ENCODE assay signal across 9 cellular contexts in genomic region chr9:36728651-36729520, GRCh38.
A peak's percentile ranks its signal among the peaks of the same experiment; 100 is the strongest.
DNase-seq lines count a peak whose midpoint lies in the region; FAIRE-seq and TF ChIP-seq lines count a peak whose summit lies in the region.
"Had no signal": no experiment of that assay in that cellular context is flagged by ENCODE, and none has a peak within 500 bp of the region (broad histone marks: within the 10 kb centered on the region; RNA-seq: fewer than 3 reads in every experiment).

No MANE protein-coding gene starts in this region.

- no peak overlapping the region for H3K27ac ChIP-seq in vagina
- H3K27ac ChIP-seq: BLaER1 had no signal

- H3K36me3 ChIP-seq in vagina, result no peaks in the 10 kb centered on the region
- H3K36me3 ChIP-seq: BLaER1 had no signal

- no peaks in the 10 kb centered on the region for H3K4me1 ChIP-seq in vagina

- no peaks in the 10 kb centered on the region for H3K36me3 Mint-ChIP-seq in progenitor cell of endocrine pancreas (ENCODE audit: insufficient read depth)

- no peaks in the 10 kb centered on the region for H3K27me3 ChIP-seq in vagina
- H3K27me3 ChIP-seq: BLaER1 had no signal

- H3K4me1 Mint-ChIP-seq in progenitor cell of endocrine pancreas (ENCODE audit: low read depth), result peaks cover 4% of the 10 kb centered on the region

- DNase-seq in NCI-H187 (lab: John Stamatoyannopoulos, UW), result peak; percentile 44 to 60
- no peak for DNase-seq in NCI-H187 treated with DMSO at 0.1 percent for 48 hours (lab: John Stamatoyannopoulos, UW)
- DNase-seq in HuH-7.5 (ENCODE audit: low spot score), result peak; percentile 82
- DNase-seq in RCC 7860 (ENCODE audit: low spot score), result peak; percentile 22
- peak; percentile 26 to 45 for DNase-seq in activated T-helper 1 cell treated with anti-CD3 and anti-CD28 coated beads, Interleukin-2, amount 50 U/mL, for 16 hours (ENCODE audit: low read depth in 1 of 2, low spot score in 1 of 2)
- DNase-seq in foreskin melanocyte, result peak; percentile 63
- peak; percentile 81 for DNase-seq in progenitor cell of endocrine pancreas (ENCODE audit: low spot score, unreplicated experiment)
- DNase-seq in vagina (ENCODE audit: extremely low spot score in 2 of 2), result no peak

- peaks cover 11% of the 10 kb centered on the region for H3K27me3 Mint-ChIP-seq in progenitor cell of endocrine pancreas

- FAIRE-seq in RCC 7860 (lab: Jason Lieb, UNC), result no peak

- intact Hi-C loops in vagina (cut with DNase I), result no loop called here

- TF ChIP-seq CTCF in progenitor cell of endocrine pancreas (IDR thresholded peaks at IDR 0.05; ENCODE audit: unreplicated experiment) (peak; percentile 97), vagina (IDR thresholded peaks at IDR 0.05) (no peak)

- no peaks in the 10 kb centered on the region for H3K9me3 Mint-ChIP-seq in progenitor cell of endocrine pancreas (ENCODE audit: low read depth)

- H3K27ac Mint-ChIP-seq in progenitor cell of endocrine pancreas, result no peak overlapping the region

- no peak overlapping the region for H3K4me3 Mint-ChIP-seq in progenitor cell of endocrine pancreas (ENCODE audit: low read depth)

- no peak for TF ChIP-seq POLR2A in vagina (IDR thresholded peaks at IDR 0.05)

- no peaks in the 10 kb centered on the region for H3K9me3 ChIP-seq in vagina
- H3K9me3 ChIP-seq: BLaER1 had no signal

- no peak overlapping the region for H3K4me3 ChIP-seq in vagina
- H3K4me3 ChIP-seq: BLaER1 had no signal

Comparison
In these comparisons a context has a peak if more than half of its experiments do, and no peak if none do; other contexts are left out.
1. DNase-seq: peak in NCI-H187 (2 of 2), HuH-7.5 (single experiment), RCC 7860 (single experiment), activated T-helper 1 cell treated with anti-CD3 and anti-CD28 coated beads, Interleukin-2, amount 50 U/mL, for 16 hours (2 of 2), foreskin melanocyte (single experiment) and progenitor cell of endocrine pancreas (single experiment); none in NCI-H187 treated with DMSO at 0.1 percent for 48 hours (single experiment) and vagina (0 of 2).